In the genomic region with DNA sequence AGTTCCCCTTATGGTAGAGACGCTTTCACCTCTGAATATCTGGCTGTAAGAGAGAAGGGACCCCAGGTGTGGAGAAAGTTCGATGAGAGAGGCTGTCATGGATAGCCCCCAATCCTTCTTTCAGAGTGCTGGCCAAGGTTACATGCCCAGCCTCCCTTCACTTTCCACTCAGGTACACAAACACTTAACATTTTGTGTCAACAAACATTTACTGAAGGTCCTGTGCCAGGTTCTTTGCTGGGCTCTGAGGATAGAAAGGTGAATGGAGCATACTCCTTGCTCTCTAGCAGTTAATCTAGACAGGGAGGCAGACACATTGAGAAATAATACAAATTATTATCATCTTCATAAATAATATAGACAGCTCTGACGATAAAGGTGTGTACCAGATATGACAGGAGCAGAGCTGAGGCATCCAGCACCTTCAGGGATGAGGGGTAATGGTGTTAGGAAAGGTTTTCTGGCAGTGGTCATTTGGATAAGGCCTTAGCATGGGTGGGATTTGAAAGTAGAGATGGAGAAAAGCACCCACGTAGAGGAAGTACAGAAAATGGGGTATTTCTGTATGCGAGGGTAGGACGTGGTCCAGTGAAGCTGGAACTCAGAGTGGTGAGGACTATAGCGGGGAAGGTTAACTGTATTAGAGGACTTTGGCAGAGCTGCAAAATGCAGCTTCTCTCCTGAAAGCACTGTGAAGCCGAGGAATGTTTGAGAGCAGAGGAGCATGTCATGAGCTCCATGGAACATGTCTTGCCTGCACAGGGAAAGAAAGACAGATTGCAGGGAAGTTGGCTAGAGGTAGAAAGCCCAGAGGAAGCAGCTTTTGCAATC, we compare ENCODE assay signal across 14 cellular contexts. TPM values are rescaled to one million over a fixed set of nuclear protein-coding genes. Genes with fewer than 3 reads are reported as not detected.
DNase-seq lines count a peak whose midpoint lies in the region; ATAC-seq and TF ChIP-seq lines count a peak whose summit lies in the region.
"Had no signal": no experiment of that assay in that cellular context is flagged by ENCODE, and none has a peak within 500 bp of the region (broad histone marks: within the 10 kb centered on the region; RNA-seq: fewer than 3 reads in every experiment).

No MANE protein-coding gene starts in this region.

- no peaks in the 10 kb centered on the region for H3K9me3 ChIP-seq in MM.1S (replicated peaks; ENCODE audit: insufficient read depth, low read length)
- no peaks in the 10 kb centered on the region for H3K9me3 ChIP-seq in esophagus muscularis mucosa
- H3K9me3 ChIP-seq: adrenal gland, left ventricle myocardium inferior had no signal

- no peak overlapping the region for H3K27ac ChIP-seq in MM.1S (ENCODE audit: low read length)
- no peak overlapping the region for H3K27ac ChIP-seq in esophagus muscularis mucosa (replicated peaks in 1 of 4)
- H3K27ac ChIP-seq: adrenal gland, left ventricle myocardium inferior had no signal

- ATAC-seq in GM19438 (IDR thresholded peaks at IDR 0.05; ENCODE audit: low read depth, unreplicated experiment) (peak; percentile 41), HG02852 (IDR thresholded peaks at IDR 0.05; ENCODE audit: unreplicated experiment) (peak; percentile 37)

- no peak overlapping the region for H2AFZ ChIP-seq in MM.1S (ENCODE audit: low read length)

- no peak overlapping the region for H3K9ac ChIP-seq in MM.1S (ENCODE audit: low read length)

- TF ChIP-seq EP300 in esophagus muscularis mucosa (IDR thresholded peaks at IDR 0.05), result no peak

- 82% methylated on average over 8 of the region's 8 CpGs for WGBS in esophagus muscularis mucosa

- intact Hi-C loops in esophagus muscularis mucosa (cut with DNase I), result no loop called here

- POLR2A ChIA-PET in GM10248 (lab: Yijun Ruan, JAX), result no interaction called here

- no peaks in the 10 kb centered on the region for H4K20me1 ChIP-seq in MM.1S (ENCODE audit: insufficient read depth, low read length)

- no peak for DNase-seq in GM06990 (ENCODE audit: extremely low read depth, insufficient read length)
- no peak for DNase-seq in MM.1S
- no peak for DNase-seq in HPDE6-E6E7 (ENCODE audit: extremely low spot score)
- DNase-seq in SHP77 (lab: John Stamatoyannopoulos, UW), result no peak
- no peak for DNase-seq in GM10248 (ENCODE audit: extremely low spot score)
- no peak for DNase-seq in esophagus muscularis mucosa (ENCODE audit: extremely low spot score)
- DNase-seq: adrenal gland, GDM1, H7, left ventricle myocardium inferior, NCI-H2081 treated with DMSO at 0.1 percent for 48 hours had no signal

- H3K9me2 ChIP-seq in MM.1S (replicated peaks; ENCODE audit: insufficient read depth, low read length), result no peaks in the 10 kb centered on the region

- CTCF ChIA-PET in GM10248 (lab: Yijun Ruan, JAX), result interaction anchor here (1.0 to 4.1 kb wide), 9 partner anchors 10 to 132 kb away, joined by 3 to 28 read pairs (median 4); a partner anchor contains a TSS

- peak overlapping the region; percentile 50; the same call in 1 of the 2 replicates for H3K4me2 ChIP-seq in MM.1S (ENCODE audit: low read depth, low read length)

- H3K36me3 ChIP-seq in GM06990 (ENCODE audit: control insufficient read depth, insufficient read depth, low read length) (no peaks in the 10 kb centered on the region; the same call in 1 of the 2 replicates), MM.1S (replicated peaks; ENCODE audit: insufficient read depth, low read length) (no peaks in the 10 kb centered on the region), esophagus muscularis mucosa (no peaks in the 10 kb centered on the region)
- H3K36me3 ChIP-seq: adrenal gland, left ventricle myocardium inferior had no signal

- H3K4me1 ChIP-seq in MM.1S (ENCODE audit: low read length) (peaks cover 33% of the 10 kb centered on the region), esophagus muscularis mucosa (peaks cover 0 to 7% (median 5%) of the 10 kb centered on the region in 4 donors)

- H3K4me3 ChIP-seq in GM06990 (replicated peaks; ENCODE audit: low read depth, low read length), result peak overlapping the region; percentile 37
- H3K4me3 ChIP-seq in MM.1S (ENCODE audit: low read length), result no peak overlapping the region
- H3K4me3 ChIP-seq in esophagus muscularis mucosa, result no peak overlapping the region
- H3K4me3 ChIP-seq: adrenal gland, left ventricle myocardium inferior had no signal

- peaks cover 11% of the 10 kb centered on the region for H3F3A ChIP-seq in MM.1S (ENCODE audit: insufficient read depth, low read length)

- no peak for TF ChIP-seq CTCF in GM06990 (IDR thresholded peaks at IDR 0.05; ENCODE audit: insufficient read depth, low read length, poor library complexity, severe bottlenecking)
- no peak for TF ChIP-seq CTCF in MM.1S (IDR thresholded peaks at IDR 0.05; ENCODE audit: low read length)
- TF ChIP-seq CTCF in GM10248 (IDR thresholded peaks at IDR 0.05; ENCODE audit: control extremely low read depth, extremely low read depth, low read depth, missing control alignments), result no peak
- TF ChIP-seq CTCF in esophagus muscularis mucosa (IDR thresholded peaks at IDR 0.05), result no peak

- no peak for TF ChIP-seq POLR2A in esophagus muscularis mucosa (IDR thresholded peaks at IDR 0.05; ENCODE audit: low read depth)

- 0 out of 2 replicates have a peak, but pooled peaks cover 7% of the 10 kb centered on the region for H3K79me2 ChIP-seq in MM.1S (ENCODE audit: low read length)

- H3K27me3 ChIP-seq in GM06990 (replicated peaks; ENCODE audit: control insufficient read depth, insufficient read depth, low read length) (no peaks in the 10 kb centered on the region), MM.1S (replicated peaks; ENCODE audit: insufficient read depth, low read length) (no peaks in the 10 kb centered on the region), esophagus muscularis mucosa (no peaks in the 10 kb centered on the region)
- H3K27me3 ChIP-seq: adrenal gland had no signal

RNA-seq across cellular contexts. Expression of a gene that starts 19.6 kb away (rescaled TPM):
- 10 to 100 TPM in 2 of 4 donors, 1 to 10 TPM in 2; 7.5 to 12.5 (median 10.0) TPM for total RNA-seq in esophagus muscularis mucosa

RNA-seq across cellular contexts. Expression of a gene that starts 48.1 kb away (rescaled TPM):
- 10 to 100 TPM in 1 of 4 donors, 1 to 10 TPM in 3; 5.6 to 10.8 (median 7.7) TPM for total RNA-seq in esophagus muscularis mucosa
- total RNA-seq: glomerular endothelial cell had no signal
